ENCODE assay signal across 8 cellular contexts in the genomic region with DNA sequence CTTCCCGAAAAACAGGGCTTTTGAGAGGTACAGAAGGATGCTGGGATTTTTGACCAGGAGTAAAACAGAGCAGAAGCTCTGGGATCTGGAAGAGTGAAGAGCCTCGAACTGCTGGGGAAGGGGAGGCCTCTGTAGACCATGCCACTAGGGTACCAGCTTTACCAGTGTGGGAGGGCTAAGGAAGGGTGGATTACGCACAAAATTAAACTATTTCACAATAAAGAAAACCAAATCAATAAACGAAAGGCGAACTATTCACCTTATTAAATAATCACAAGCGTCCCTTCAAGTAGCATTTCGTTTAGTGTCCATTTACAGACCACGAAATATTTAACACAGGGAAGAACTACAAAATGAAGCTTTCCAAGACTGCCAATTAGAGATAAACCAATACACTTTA. TPM values are rescaled to one million over a fixed set of nuclear protein-coding genes. Genes with fewer than 3 reads are reported as not detected.
DNase-seq lines count a peak whose midpoint lies in the region; ATAC-seq and TF ChIP-seq lines count a peak whose summit lies in the region.

No MANE protein-coding gene starts in this region.

- peak overlapping the region; percentile 98 for H3K27ac Mint-ChIP-seq in mesothelial cell of epicardium

- H3K4me1 Mint-ChIP-seq in mesothelial cell of epicardium, result peaks cover 21% of the 10 kb centered on the region

- H3K4me3 Mint-ChIP-seq in mesothelial cell of epicardium, result peak overlapping the region; percentile 88

- H3K27me3 ChIP-seq in right atrium auricular region (no peaks in the 10 kb centered on the region), breast epithelium (no peaks in the 10 kb centered on the region), aorta (ENCODE audit: control insufficient read depth in 1 of 2, insufficient read depth in 2 of 2, low read length in 1 of 2) (no peaks in the 10 kb centered on the region)

- H3K9me3 Mint-ChIP-seq in mesothelial cell of epicardium, result no peaks in the 10 kb centered on the region

- H3K27ac ChIP-seq in right atrium auricular region, result peak overlapping the region; percentile 94
- peak overlapping the region; percentile 93 to 98 for H3K27ac ChIP-seq in breast epithelium
- H3K27ac ChIP-seq in aorta (ENCODE audit: low read depth in 1 of 2, low read length in 2 of 2), result no peak overlapping the region

- peaks cover 0 to 15% of the 10 kb centered on the region in 2 donors for H3K4me1 ChIP-seq in right atrium auricular region
- H3K4me1 ChIP-seq in breast epithelium, result peaks cover 0 to 8% of the 10 kb centered on the region in 2 donors
- H3K4me1 ChIP-seq in aorta (ENCODE audit: control insufficient read depth in 1 of 2, insufficient read depth in 2 of 2, low read length in 2 of 2), result no peaks in the 10 kb centered on the region

- H3K36me3 Mint-ChIP-seq in mesothelial cell of epicardium, result peaks cover 3% of the 10 kb centered on the region

- no peak for TF ChIP-seq POLR2A in breast epithelium (IDR thresholded peaks at IDR 0.05)

- H3K9me3 ChIP-seq in right atrium auricular region (no peaks in the 10 kb centered on the region), breast epithelium (no peaks in the 10 kb centered on the region), aorta (ENCODE audit: control insufficient read depth, low read length) (no peaks in the 10 kb centered on the region)

- TF ChIP-seq CTCF in right atrium auricular region (IDR thresholded peaks at IDR 0.05), result no peak
- TF ChIP-seq CTCF in breast epithelium (IDR thresholded peaks at IDR 0.05), result no peak
- no peak for TF ChIP-seq CTCF in mesothelial cell of epicardium (IDR thresholded peaks at IDR 0.05; ENCODE audit: unreplicated experiment)

- DNase-seq in right atrium auricular region (ENCODE audit: low spot score) (no peak), cardiac septum (ENCODE audit: low spot score) (no peak), breast epithelium (ENCODE audit: low spot score in 2 of 2) (no peak), mesothelial cell of epicardium (ENCODE audit: low spot score in 2 of 2, unreplicated experiment in 2 of 2) (no peak), aorta (no peak), NOMO-1 treated with DMSO at 0.1 percent for 48 hours (lab: John Stamatoyannopoulos, UW; ENCODE audit: unreplicated experiment) (no peak), DMS114 treated with DMSO at 0.1 percent for 48 hours (lab: John Stamatoyannopoulos, UW; ENCODE audit: unreplicated experiment) (no peak), GDM1 (lab: John Stamatoyannopoulos, UW) (no peak)

- ATAC-seq in aorta (ENCODE audit: low FRiP score), result no peak

- H3K4me3 ChIP-seq in right atrium auricular region (peak overlapping the region; percentile 73 to 82), breast epithelium (peak overlapping the region; percentile 78 to 87 (median 84)), aorta (ENCODE audit: low read length in 2 of 2) (peak overlapping the region; percentile 37 to 83)

- WGBS in aorta, 2 donors, result 13 to 18% methylated on average over 8 of the region's 8 CpGs

- H3K36me3 ChIP-seq in right atrium auricular region, result peaks cover 13% of the 10 kb centered on the region
- no peaks in the 10 kb centered on the region for H3K36me3 ChIP-seq in breast epithelium
- peaks cover 0 to 2% of the 10 kb centered on the region in 2 donors for H3K36me3 ChIP-seq in aorta (ENCODE audit: control insufficient read depth in 1 of 2, insufficient read depth in 2 of 2, low read length in 1 of 2)

- H3K27me3 Mint-ChIP-seq in mesothelial cell of epicardium (ENCODE audit: low read depth), result no peaks in the 10 kb centered on the region

- intact Hi-C loops in cardiac septum (cut with DNase I) (no loop called here), breast epithelium (cut with DNase I; ENCODE audit: low total_unique reads) (no loop called here), aorta (cut with DNase I) (loop anchor here in 1 of 2 donors (1.0 kb wide), 1 partner anchor 22 kb away; no protein-coding TSS in a partner anchor)

RNA-seq across cellular contexts. Expression of a gene that starts 0.7 kb away (rescaled TPM):
- 10 to 100 TPM; 36.8 to 38.2 TPM for total RNA-seq in right atrium auricular region
- 46.0 TPM for total RNA-seq in cardiac septum
- total RNA-seq in breast epithelium, result 10 to 100 TPM; 60.6 to 69.8 (median 61.3) TPM
- 52.6 to 61.0 TPM (median 55.2 TPM) in 3 replicates for total RNA-seq in mesothelial cell of epicardium
- 10 to 100 TPM; 45.6 to 66.5 TPM for total RNA-seq in aorta
- 100 to 1,000 TPM in 1 of 2 donors, 10 to 100 TPM in 1; 89.7 to 126 TPM for polyA plus RNA-seq in aorta

RNA-seq across cellular contexts. Expression of a gene that starts 18.6 kb away (rescaled TPM):
- total RNA-seq in right atrium auricular region (10 to 100 TPM; 21.9 to 22.1 TPM), cardiac septum (21.9 TPM), breast epithelium (10 to 100 TPM; 35.0 to 45.2 (median 37.5) TPM), mesothelial cell of epicardium (57.6 to 61.1 TPM (median 59.0 TPM) in 3 replicates), aorta (10 to 100 TPM; 26.7 to 32.0 TPM)
- 10 to 100 TPM; 46.3 to 65.2 TPM for polyA plus RNA-seq in aorta

RNA-seq across cellular contexts. Expression of a gene that starts 23.1 kb away (rescaled TPM):
- total RNA-seq in right atrium auricular region, result 10 to 100 TPM; 16.0 to 33.6 TPM
- 20.4 TPM for total RNA-seq in cardiac septum
- 10 to 100 TPM; 20.5 to 26.2 (median 22.9) TPM for total RNA-seq in breast epithelium
- 15.1 to 16.6 TPM (median 15.5 TPM) in 3 replicates for total RNA-seq in mesothelial cell of epicardium
- 10 to 100 TPM in 1 of 2 donors, 1 to 10 TPM in 1; 9.2 to 10.5 TPM for total RNA-seq in aorta
- 10 to 100 TPM in 1 of 2 donors, 1 to 10 TPM in 1; 7.8 to 12.8 TPM for polyA plus RNA-seq in aorta

Comparison
In these comparisons a context has a peak if more than half of its experiments do, and no peak if none do; other contexts are left out.
1. H3K27ac ChIP-seq: peak in right atrium auricular region (2 of 2) and breast epithelium (2 of 2); none in aorta (0 of 2).
2. Peak in every context shown above with its lines, with median percentiles within 50 percentile points of each other: H3K4me3 ChIP-seq.